7 cellular contexts compared by ENCODE assay signal in the genomic region with DNA sequence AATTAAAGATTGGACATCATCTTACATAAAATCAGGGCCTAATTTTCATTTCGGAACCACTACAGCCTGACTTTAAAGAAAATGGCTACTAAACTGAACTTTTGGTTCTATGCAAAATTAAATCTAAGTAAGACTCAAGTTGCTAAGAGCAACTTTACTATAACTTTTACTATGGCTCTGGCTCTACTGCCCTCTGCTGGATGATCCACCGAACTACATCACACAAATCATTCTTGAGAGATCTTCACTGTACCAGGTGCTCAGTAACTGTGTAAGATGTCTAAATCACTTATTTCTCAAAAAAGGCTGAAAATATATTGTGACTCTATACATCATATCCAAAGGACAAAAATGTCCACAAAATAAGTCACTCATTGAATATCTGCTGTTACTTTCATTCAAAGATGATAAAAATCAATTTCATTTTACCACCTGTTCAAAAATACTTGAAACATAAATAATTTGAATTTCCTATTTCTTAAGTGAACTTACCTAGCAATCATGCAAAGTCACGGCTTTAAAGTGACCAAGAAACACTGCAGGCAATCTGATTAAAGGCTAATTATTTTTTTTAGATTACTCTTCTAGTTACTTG. TPM values are rescaled to one million over a fixed set of nuclear protein-coding genes. Genes with fewer than 3 reads are reported as not detected.
A peak's percentile ranks its signal among the peaks of the same experiment; 100 is the strongest.
DNase-seq lines count a peak whose midpoint lies in the region; ATAC-seq, FAIRE-seq and TF ChIP-seq lines count a peak whose summit lies in the region.

No MANE protein-coding gene starts in this region.

- peak; percentile 75 for ATAC-seq in HCT116

- peak; percentile 49 for DNase-seq in HCT116 (ENCODE audit: low read depth, low spot score)
- DNase-seq in NCI-H1092 treated with DMSO at 0.1 percent for 48 hours (lab: John Stamatoyannopoulos, UW), result peak; percentile 11
- peak; percentile 8 for DNase-seq in UCSD-AML1 (lab: John Stamatoyannopoulos, UW; ENCODE audit: unreplicated experiment)
- peak; percentile 36 for DNase-seq in brain pericyte (ENCODE audit: low read depth, low spot score)
- DNase-seq in keratinocyte (ENCODE audit: low read depth, low spot score), result peak; percentile 38
- peak; percentile 56 for DNase-seq in stimulated activated CD4-positive, alpha-beta T cell treated with anti-CD3 and anti-CD28 coated beads, Interleukin-2, amount 100 ng/mL, for 4 hours (ENCODE audit: low read depth)

- POLR2A ChIA-PET in HCT116 (lab: Charles Lee), result no interaction called here

- H3K27me3 ChIP-seq in HCT116 (ENCODE audit: insufficient read depth, low read length), result no peaks in the 10 kb centered on the region
- H3K27me3 ChIP-seq in keratinocyte (ENCODE audit: control insufficient read depth, extremely low read depth, insufficient read depth, low read length), result no peaks in the 10 kb centered on the region

- TF ChIP-seq RAD21 in HCT116 (IDR thresholded peaks at IDR 0.05; ENCODE audit: low read depth), result peak; percentile 73

- H3K9ac ChIP-seq in HCT116 (ENCODE audit: low read length) (no peak overlapping the region), keratinocyte (ENCODE audit: control insufficient read depth, extremely low read depth, insufficient read depth, low read length) (no peak overlapping the region)

- H3K27ac ChIP-seq in HCT116 (ENCODE audit: low read depth, low read length), result no peak overlapping the region
- no peak overlapping the region for H3K27ac ChIP-seq in keratinocyte (ENCODE audit: control insufficient read depth, insufficient read depth, low read length)

- CTCF ChIA-PET in HCT116 (lab: Charles Lee), result interaction anchor here (1.1 to 7.4 kb wide), 3 partner anchors 9 to 147 kb away, joined by 3 to 83 read pairs (median 6); no protein-coding TSS in a partner anchor

- BruUV-seq in HCT116 (replicated peaks; lab: Mats Ljungman, UMichigan), result no TSS peak

- peaks cover 19 to 29% of the 10 kb centered on the region in 2 experiments; a peak in 2 of 4 replicates for H3K36me3 ChIP-seq in HCT116 (ENCODE audit: control insufficient read depth in 1 of 2, insufficient read depth in 2 of 2, low read length in 2 of 2)
- H3K36me3 ChIP-seq in keratinocyte (ENCODE audit: control insufficient read depth in 2 of 2, extremely low read depth in 1 of 2, insufficient read depth in 2 of 2, low read length in 2 of 2), result peaks cover 17 to 50% of the 10 kb centered on the region in 2 experiments

- intact Hi-C loops in HCT116 (cut with micrococcal nuclease), result loop anchor here (1.0 kb wide), 1 partner anchor 148 kb away; no protein-coding TSS in a partner anchor

- H3K4me3 ChIP-seq in HCT116 (replicated peaks in 1 of 2; ENCODE audit: low read depth in 1 of 2, low read length in 2 of 2) (no peak overlapping the region), keratinocyte (ENCODE audit: control insufficient read depth in 2 of 3, extremely low read depth in 1 of 3, insufficient read depth in 2 of 3, low read depth in 1 of 3, low read length in 3 of 3) (no peak overlapping the region)

- peak; percentile 79 for TF ChIP-seq CTCF in GM12872 (IDR thresholded peaks at IDR 0.05; ENCODE audit: insufficient read depth, low read depth, low read length)
- peak; percentile 62 to 85 (median 78); a peak in 5 of 6 replicates for TF ChIP-seq CTCF in HCT116 (IDR thresholded peaks at IDR 0.05 in 2 of 3, conservative IDR thresholded peaks at IDR 0.05 in 1 of 3; ENCODE audit: borderline replicate concordance in 1 of 3, insufficient read depth in 1 of 3, low read depth in 2 of 3, low read length in 2 of 3)
- TF ChIP-seq CTCF in keratinocyte (optimal IDR thresholded peaks at IDR 0.05 in 1 of 3, IDR thresholded peaks at IDR 0.05 in 1 of 3, conservative IDR thresholded peaks at IDR 0.05 in 1 of 3; ENCODE audit: extremely low read depth in 1 of 3, insufficient read depth in 2 of 3, low read length in 3 of 3), result peak; percentile 54 to 78 (median 63)

- H3K9me3 ChIP-seq in HCT116 (ENCODE audit: control insufficient read depth in 1 of 2, insufficient read depth in 1 of 2, low read depth in 1 of 2, low read length in 2 of 2), result no peaks in the 10 kb centered on the region
- no peaks in the 10 kb centered on the region for H3K9me3 ChIP-seq in keratinocyte (ENCODE audit: control insufficient read depth, low read depth, low read length)

- no peaks in the 10 kb centered on the region for H3K9me2 ChIP-seq in HCT116 (ENCODE audit: insufficient read depth)

- H3K4me1 ChIP-seq in HCT116 (ENCODE audit: control insufficient read depth in 1 of 2, insufficient read depth in 2 of 2, low read length in 2 of 2) (peaks cover 2 to 6% of the 10 kb centered on the region in 2 experiments; a peak in 3 of 4 replicates), keratinocyte (ENCODE audit: control insufficient read depth, extremely low read depth, insufficient read depth, low read length) (no peaks in the 10 kb centered on the region)

- RAD21 ChIA-PET in HCT116 (lab: Charles Lee; ENCODE audit: low non-redundant PET in 1 of 2, low total read pairs in 2 of 2, uncharacterized antibody in 2 of 2, unreplicated experiment in 2 of 2), result interaction anchor here in 1 of 2 experiments (1.0 kb wide), 1 partner anchor 147 kb away, joined by 4 read pairs; no protein-coding TSS in a partner anchor

- no peaks in the 10 kb centered on the region for H3K79me2 ChIP-seq in HCT116 (ENCODE audit: insufficient read depth, low read length)
- H3K79me2 ChIP-seq in keratinocyte (ENCODE audit: control insufficient read depth, insufficient read depth, low read length), result no peaks in the 10 kb centered on the region

- no peaks in the 10 kb centered on the region for H3K9me1 ChIP-seq in keratinocyte (ENCODE audit: control insufficient read depth, extremely low read depth, insufficient read depth, low read length)

- TF ChIP-seq POLR2A in HCT116 (IDR thresholded peaks at IDR 0.05; ENCODE audit: borderline replicate concordance, extremely low read depth, insufficient read depth, insufficient read length), result no peak

- no peaks in the 10 kb centered on the region for H4K20me1 ChIP-seq in HCT116 (ENCODE audit: insufficient read depth)
- no peaks in the 10 kb centered on the region for H4K20me1 ChIP-seq in keratinocyte (ENCODE audit: control insufficient read depth, extremely low read depth, insufficient read depth, low read length)

- H2AFZ ChIP-seq in HCT116 (ENCODE audit: low read depth, low read length, poor library complexity, severe bottlenecking) (no peak overlapping the region), keratinocyte (ENCODE audit: control insufficient read depth, low read length) (no peak overlapping the region)

- dilution Hi-C loops in keratinocyte (cut with MboI; ENCODE audit: extremely low pct_ligation_motif_present, low sequenced_read_pairs), result no loop called here

- H3K4me2 ChIP-seq in HCT116 (ENCODE audit: low read length) (no peak overlapping the region), keratinocyte (ENCODE audit: control insufficient read depth, extremely low read depth, insufficient read depth, low read depth, low read length) (no peak overlapping the region)

- peak; percentile 74 for FAIRE-seq in keratinocyte (lab: Jason Lieb, UNC)

TF ChIP-seq in HCT116, 20 proteins besides CTCF, POLR2A, EP300 and RAD21:
- TF ChIP-seq ZBTB33 (IDR thresholded peaks at IDR 0.05; ENCODE audit: extremely low read depth, insufficient replicate concordance, low read length) (no peak), SIN3A (IDR thresholded peaks at IDR 0.05; ENCODE audit: low read depth) (no peak), CBX3 (IDR thresholded peaks at IDR 0.05; ENCODE audit: low read depth) (no peak)
TF ChIP-seq in HCT116: peak in this region for 0.

RNA-seq across cellular contexts. Expression of gene MOCS2, which starts 13.5 kb away (rescaled TPM):
- total RNA-seq in HCT116 (2021; ENCODE audit: unreplicated experiment), result 34.0 TPM
- polyA plus RNA-seq in HCT116 (2012), result 13.3 and 20.3 TPM in 2 replicates
- 28.2 to 54.3 TPM (median 50.3 TPM) in 3 replicates for polyA plus RNA-seq in keratinocyte
- polyA plus RNA-seq in keratinocyte (2011; ENCODE audit: low read depth), result 17.3 TPM
- polyA plus RNA-seq in keratinocyte (2011; cell fraction: cytosol; rRNA removed), result 44.0 and 62.9 TPM in 2 replicates
- 18.8 and 26.8 TPM in 2 replicates for polyA plus RNA-seq in keratinocyte (2011; cell fraction: nucleus; rRNA removed)
- polyA plus RNA-seq in keratinocyte (2012; ENCODE audit: low replicate concordance), result 25.5 and 44.7 TPM in 2 replicates
- polyA minus RNA-seq in keratinocyte, result 0.52 to 20.4 TPM (median 17.2 TPM) in 3 replicates
- 13.2 TPM for polyA minus RNA-seq in keratinocyte (2011; cell fraction: cytosol; rRNA and poly(A)+ RNA removed)
- 4.6 and 9.9 TPM in 2 replicates for polyA minus RNA-seq in keratinocyte (2011; cell fraction: nucleus; rRNA and poly(A)+ RNA removed)
